Comparison of ENCODE assay signal across 19 cellular contexts in genomic region chr7:21318916-21319270, GRCh38.
"Had no signal": no experiment of that assay in that cellular context is flagged by ENCODE, and none has a peak within 500 bp of the region (broad histone marks: within the 10 kb centered on the region; RNA-seq: fewer than 3 reads in every experiment).

No MANE protein-coding gene starts in this region.

- H3K27me3 Mint-ChIP-seq: activated CD4-positive, alpha-beta T cell treated with anti-CD3 and anti-CD28 coated beads for 36 hours; activated CD8-positive, alpha-beta T cell treated with anti-CD3 and anti-CD28 coated beads for 36 hours; stimulated activated naive B cell treated with anti-CD40 and anti-IgM and Interleukin-4, amounts not matched to agents 10 μg/mL and 1 μg/mL and 100 μg/mL, for 72 hours had no signal

- H3K9me3 ChIP-seq: breast epithelium, esophagus squamous epithelium, spleen, suprapubic skin had no signal

- H3K36me3 ChIP-seq: breast epithelium, esophagus squamous epithelium, spleen, suprapubic skin, WERI-Rb-1 had no signal

- H3K4me1 ChIP-seq: breast epithelium, esophagus squamous epithelium, spleen, suprapubic skin had no signal

- DNase-seq: activated CD4-positive, alpha-beta T cell treated with anti-CD3 and anti-CD28 coated beads for 36 hours; activated CD8-positive, alpha-beta memory T cell treated with anti-CD3 and anti-CD28 coated beads, Interleukin-2, amount 50 U/mL, for 4 hours; activated CD8-positive, alpha-beta T cell treated with anti-CD3 and anti-CD28 coated beads for 36 hours; aorta; endodermal cell; esophagus squamous epithelium; head of caudate nucleus; left colon; naive thymus-derived CD4-positive, alpha-beta T cell; nucleus accumbens; right cardiac atrium; spleen; stimulated activated CD4-positive, alpha-beta T cell treated with anti-CD3 and anti-CD28 coated beads, Interleukin-1b, Interleukin-23, amount 100 ng/mL, for 48 hours; stimulated activated naive B cell treated with anti-CD40 and anti-IgM and Interleukin-4, amounts not matched to agents 10 μg/mL and 1 μg/mL and 100 μg/mL, for 72 hours; T-helper 9 cell; WERI-Rb-1 had no signal

- H3K27me3 ChIP-seq: breast epithelium, esophagus squamous epithelium, spleen, suprapubic skin had no signal

- H3K36me3 Mint-ChIP-seq: stimulated activated naive B cell treated with anti-CD40 and anti-IgM and Interleukin-4, amounts not matched to agents 10 μg/mL and 1 μg/mL and 100 μg/mL, for 72 hours; type B pancreatic cell had no signal

- H3K4me3 Mint-ChIP-seq: activated CD4-positive, alpha-beta T cell treated with anti-CD3 and anti-CD28 coated beads for 36 hours; activated CD8-positive, alpha-beta T cell treated with anti-CD3 and anti-CD28 coated beads for 36 hours; endodermal cell; naive thymus-derived CD4-positive, alpha-beta T cell; stimulated activated naive B cell treated with anti-CD40 and anti-IgM and Interleukin-4, amounts not matched to agents 10 μg/mL and 1 μg/mL and 100 μg/mL, for 72 hours; type B pancreatic cell had no signal

- H3K4me1 Mint-ChIP-seq: endodermal cell had no signal

- H3K27ac Mint-ChIP-seq: activated CD4-positive, alpha-beta T cell treated with anti-CD3 and anti-CD28 coated beads for 36 hours; activated CD8-positive, alpha-beta T cell treated with anti-CD3 and anti-CD28 coated beads for 36 hours; endodermal cell; naive thymus-derived CD4-positive, alpha-beta T cell; stimulated activated naive B cell treated with anti-CD40 and anti-IgM and Interleukin-4, amounts not matched to agents 10 μg/mL and 1 μg/mL and 100 μg/mL, for 72 hours had no signal

- H3K4me3 ChIP-seq: breast epithelium, esophagus squamous epithelium, spleen, suprapubic skin had no signal

- ATAC-seq: activated CD4-positive, alpha-beta T cell treated with anti-CD3 and anti-CD28 coated beads for 36 hours; activated CD8-positive, alpha-beta T cell treated with anti-CD3 and anti-CD28 coated beads for 36 hours; left colon; naive thymus-derived CD4-positive, alpha-beta T cell; right cardiac atrium; stimulated activated naive B cell treated with anti-CD40 and anti-IgM and Interleukin-4, amounts not matched to agents 10 μg/mL and 1 μg/mL and 100 μg/mL, for 72 hours had no signal

- H3K9me3 Mint-ChIP-seq: activated CD8-positive, alpha-beta T cell treated with anti-CD3 and anti-CD28 coated beads for 36 hours; endodermal cell; stimulated activated naive B cell treated with anti-CD40 and anti-IgM and Interleukin-4, amounts not matched to agents 10 μg/mL and 1 μg/mL and 100 μg/mL, for 72 hours; type B pancreatic cell had no signal

- H3K27ac ChIP-seq: breast epithelium, esophagus squamous epithelium, spleen, suprapubic skin, WERI-Rb-1 had no signal
